ENCODE assay signal across 14 cellular contexts in genomic region chr7:94971051-94971867, GRCh38.
A peak's percentile ranks its signal among the peaks of the same experiment; 100 is the strongest.
DNase-seq lines count a peak whose midpoint lies in the region; ATAC-seq and TF ChIP-seq lines count a peak whose summit lies in the region.
"Had no signal": no experiment of that assay in that cellular context is flagged by ENCODE, and none has a peak within 500 bp of the region (broad histone marks: within the 10 kb centered on the region; RNA-seq: fewer than 3 reads in every experiment).

No MANE protein-coding gene starts in this region.

- WGBS in body of pancreas, 2 donors = 57 to 70% methylated on average over 4 of the region's 4 CpGs

- H3K27me3 ChIP-seq in Caco-2 (replicated peaks; ENCODE audit: control insufficient read depth, insufficient read depth, low read length) (no peaks in the 10 kb centered on the region), body of pancreas (no peaks in the 10 kb centered on the region), tibial artery (no peaks in the 10 kb centered on the region)
- H3K27me3 ChIP-seq: adrenal gland had no signal

- H3K9me3 ChIP-seq in Caco-2 (no peaks in the 10 kb centered on the region), HEK293 (ENCODE audit: control insufficient read depth, insufficient read depth, low read depth, low read length) (no peaks in the 10 kb centered on the region), body of pancreas (no peaks in the 10 kb centered on the region), tibial artery (no peaks in the 10 kb centered on the region)
- H3K9me3 ChIP-seq: adrenal gland had no signal

- ATAC-seq in body of pancreas = peak; percentile 31

- H3K36me3 Mint-ChIP-seq in Caco-2 (ENCODE audit: insufficient read depth, unreplicated experiment) (no peaks in the 10 kb centered on the region), nephron progenitor cell (ENCODE audit: low read depth) (peaks cover 28% of the 10 kb centered on the region)
- no peaks in the 10 kb centered on the region for H3K36me3 Mint-ChIP-seq in activated T-cell treated with anti-CD3 and anti-CD28 coated beads, Interleukin-2, amount 50 U/mL, for 24 hours (ENCODE audit: low read depth)

- TF ChIP-seq CTCF in Caco-2 (IDR thresholded peaks at IDR 0.05; ENCODE audit: insufficient read depth in 1 of 2, low read depth in 1 of 2, low read length in 1 of 2, severe bottlenecking in 1 of 2, unreplicated experiment in 1 of 2) (no peak), HEK293 (tag by site-specific recombination; IDR thresholded peaks at IDR 0.05) (no peak), body of pancreas (IDR thresholded peaks at IDR 0.05) (no peak), nephron progenitor cell (IDR thresholded peaks at IDR 0.05) (no peak), tibial artery (IDR thresholded peaks at IDR 0.05) (no peak)

- no peaks in the 10 kb centered on the region for H3K36me3 ChIP-seq in Caco-2 (ENCODE audit: control insufficient read depth, insufficient read depth, low read length)
- no peaks in the 10 kb centered on the region for H3K36me3 ChIP-seq in HEK293 (ENCODE audit: control insufficient read depth in 2 of 2, insufficient read depth in 1 of 2, low read length in 2 of 2)
- no peaks in the 10 kb centered on the region for H3K36me3 ChIP-seq in body of pancreas (replicated peaks in 1 of 2; ENCODE audit: insufficient read depth in 1 of 2, low read depth in 2 of 2)
- H3K36me3 ChIP-seq in tibial artery = no peaks in the 10 kb centered on the region
- H3K36me3 ChIP-seq: adrenal gland had no signal

- POLR2A ChIA-PET in Caco-2 (lab: Charles Lee) (no interaction called here), HEK293 (lab: Yijun Ruan, JAX) (no interaction called here)

- H3K27ac Mint-ChIP-seq in Caco-2 (ENCODE audit: unreplicated experiment) (peak overlapping the region; percentile 50), nephron progenitor cell (peak overlapping the region; percentile 5)
- no peak overlapping the region for H3K27ac Mint-ChIP-seq in activated T-cell treated with anti-CD3 and anti-CD28 coated beads, Interleukin-2, amount 50 U/mL, for 24 hours
- H3K27ac Mint-ChIP-seq: activated B cell treated with CpG ODN at 0.5 μM for 24 hours; activated T-helper 2 cell treated with anti-CD3 and anti-CD28 coated beads, Interferon-gamma antibody, Interleukin-2, Interleukin-4, amounts not matched to agents 10 μg/mL and 5 μg/mL and 100 μg/mL, durations not matched to agents 14 hours and 24 hours and 36 hours had no signal

- H3K4me1 Mint-ChIP-seq in Caco-2 (ENCODE audit: low read depth, unreplicated experiment) (peaks cover 41% of the 10 kb centered on the region), nephron progenitor cell (peaks cover 43% of the 10 kb centered on the region)
- H3K4me1 Mint-ChIP-seq in activated T-cell treated with anti-CD3 and anti-CD28 coated beads, Interleukin-2, amount 50 U/mL, for 24 hours (ENCODE audit: low read depth) = no peaks in the 10 kb centered on the region
- H3K4me1 Mint-ChIP-seq: activated B cell treated with CpG ODN at 0.5 μM for 24 hours had no signal

- H3K27ac ChIP-seq in HEK293 (ENCODE audit: extremely low read depth, low read depth, low read length) (no peak overlapping the region), body of pancreas (peak overlapping the region in 3 of 4 donors; percentile 45 to 61 (median 53)), tibial artery (no peak overlapping the region)

- no peak for TF ChIP-seq POLR2A in body of pancreas (IDR thresholded peaks at IDR 0.05)

- TSS peak; percentile 38 for BruUV-seq in Caco-2 (replicated peaks; lab: Mats Ljungman, UMichigan)

- H3K4me1 ChIP-seq in Caco-2 (peaks cover 45% of the 10 kb centered on the region), HEK293 (ENCODE audit: control insufficient read depth, insufficient read depth, low read length) (peaks cover 29% of the 10 kb centered on the region), body of pancreas (peaks cover 51% of the 10 kb centered on the region), tibial artery (peaks cover 0 to 46% (median 5%) of the 10 kb centered on the region in 4 donors)

- intact Hi-C loops in Caco-2 (cut with micrococcal nuclease; ENCODE audit: unreplicated experiment) (loop anchor here (1.0 to 5.0 kb wide), 2 partner anchors 9 to 314 kb away; partner anchors contain the start of gene SGCE), body of pancreas (cut with DNase I) (no loop called here), tibial artery (cut with DNase I; ENCODE audit: low total_unique reads) (no loop called here)

- H3K9me3 Mint-ChIP-seq in Caco-2 (ENCODE audit: unreplicated experiment) (peaks cover 14% of the 10 kb centered on the region), nephron progenitor cell (peaks cover 26% of the 10 kb centered on the region)
- H3K9me3 Mint-ChIP-seq in activated T-cell treated with anti-CD3 and anti-CD28 coated beads, Interleukin-2, amount 50 U/mL, for 24 hours = no peaks in the 10 kb centered on the region
- H3K9me3 Mint-ChIP-seq: activated B cell treated with CpG ODN at 0.5 μM for 24 hours; activated T-helper 2 cell treated with anti-CD3 and anti-CD28 coated beads, Interferon-gamma antibody, Interleukin-2, Interleukin-4, amounts not matched to agents 10 μg/mL and 5 μg/mL and 100 μg/mL, durations not matched to agents 14 hours and 24 hours and 36 hours had no signal

- CTCF ChIA-PET in Caco-2 (lab: Charles Lee) (no interaction called here), HEK293 (lab: Yijun Ruan, JAX) (interaction anchor here (0.6 kb wide), 1 partner anchor 9 kb away, joined by 3 read pairs; no protein-coding TSS in a partner anchor)

- H3K27me3 Mint-ChIP-seq in Caco-2 (ENCODE audit: insufficient read depth, unreplicated experiment) (no peaks in the 10 kb centered on the region), nephron progenitor cell (ENCODE audit: low read depth, poor library complexity) (no peaks in the 10 kb centered on the region)
- H3K27me3 Mint-ChIP-seq in activated T-cell treated with anti-CD3 and anti-CD28 coated beads, Interleukin-2, amount 50 U/mL, for 24 hours = no peaks in the 10 kb centered on the region

- H3K4me3 Mint-ChIP-seq in Caco-2 (ENCODE audit: unreplicated experiment) = no peak overlapping the region
- no peak overlapping the region for H3K4me3 Mint-ChIP-seq in nephron progenitor cell
- H3K4me3 Mint-ChIP-seq in activated T-cell treated with anti-CD3 and anti-CD28 coated beads, Interleukin-2, amount 50 U/mL, for 24 hours = no peak overlapping the region
- H3K4me3 Mint-ChIP-seq: activated B cell treated with CpG ODN at 0.5 μM for 24 hours had no signal

- peak in 1 of 2 experiments; percentile 25 for DNase-seq in Caco-2
- DNase-seq in body of pancreas = no peak
- DNase-seq in nephron progenitor cell = no peak
- no peak for DNase-seq in NCI-H82 treated with DMSO at 0.1 percent for 48 hours (lab: John Stamatoyannopoulos, UW; ENCODE audit: unreplicated experiment)
- DNase-seq in RPMI8226 = no peak
- no peak for DNase-seq in activated T-cell treated with anti-CD3 and anti-CD28 coated beads, Interleukin-2, amount 50 U/mL, for 24 hours
- no peak for DNase-seq in tibial artery
- DNase-seq: activated B cell treated with CpG ODN at 0.5 μM for 24 hours, adrenal gland, NCI-H1436, Right ventricle myocardium superior, small intestine had no signal

- H3K4me3 ChIP-seq in Caco-2 (ENCODE audit: low read depth, low read length) (no peak overlapping the region), HEK293 (ENCODE audit: low read depth, low read length) (no peak overlapping the region), body of pancreas (no peak overlapping the region), tibial artery (no peak overlapping the region)
- H3K4me3 ChIP-seq: adrenal gland had no signal

TF ChIP-seq in HEK293, 187 proteins besides CTCF, POLR2A, EP300 and RAD21:
- TF ChIP-seq GLIS1 (tag by site-specific recombination; IDR thresholded peaks at IDR 0.05) (peak; percentile 37; the same call in 1 of the 2 replicates), GLI2 (tag by site-specific recombination; IDR thresholded peaks at IDR 0.05; ENCODE audit: borderline replicate concordance, low read depth) (no peak)
TF ChIP-seq in HEK293: peak in this region for 1.

Comparison
In these comparisons a context has a peak if more than half of its experiments do, and no peak if none do; other contexts are left out.
1. H3K27ac ChIP-seq: peak in body of pancreas (3 of 4); none in HEK293 (single experiment) and tibial artery (0 of 2).